Comparison of ENCODE assay signal across 8 cellular contexts in genomic region chr2:14634223-14634884, GRCh38. TPM values are rescaled to one million over a fixed set of nuclear protein-coding genes. Genes with fewer than 3 reads are reported as not detected.
DNase-seq lines count a peak whose midpoint lies in the region; ATAC-seq and TF ChIP-seq lines count a peak whose summit lies in the region.

No MANE protein-coding gene starts in this region.

- peak; percentile 69 for DNase-seq in GM13976 (ENCODE audit: low spot score)
- DNase-seq in HT-29 (ENCODE audit: low spot score): peak; percentile 66
- peak; percentile 88 for DNase-seq in RWPE2 (ENCODE audit: low spot score)
- peak; percentile 47 for DNase-seq in fibroblast of gingiva (ENCODE audit: low read depth)
- DNase-seq in upper lobe of left lung: peak; percentile 87 to 94
- DNase-seq in glomerular visceral epithelial cell (ENCODE audit: extremely low spot score): no peak

- H3K9me3 ChIP-seq in RWPE2 (ENCODE audit: severe bottlenecking): no peaks in the 10 kb centered on the region
- no peaks in the 10 kb centered on the region for H3K9me3 ChIP-seq in mucosa of rectum (ENCODE audit: control insufficient read depth in 2 of 2, low read length in 2 of 2)
- H3K9me3 ChIP-seq in upper lobe of left lung: no peaks in the 10 kb centered on the region

- no peaks in the 10 kb centered on the region for H3K36me3 ChIP-seq in RWPE2 (ENCODE audit: low read depth)
- H3K36me3 ChIP-seq in mucosa of rectum (ENCODE audit: control insufficient read depth in 2 of 2, insufficient read depth in 2 of 2, low read length in 2 of 2): no peaks in the 10 kb centered on the region
- H3K36me3 ChIP-seq in upper lobe of left lung: no peaks in the 10 kb centered on the region

- H3K4me3 ChIP-seq in RWPE2 (ENCODE audit: severe bottlenecking) (peak overlapping the region; percentile 46), mucosa of rectum (ENCODE audit: low read length in 2 of 2) (peak overlapping the region; percentile 85 to 86), upper lobe of left lung (peak overlapping the region; percentile 42 to 60 (median 52))

- H3K9ac ChIP-seq in mucosa of rectum (ENCODE audit: low read depth in 1 of 2, low read length in 2 of 2): peak overlapping the region; percentile 68 to 88

- TF ChIP-seq CTCF in GM13976 (IDR thresholded peaks at IDR 0.05; ENCODE audit: borderline replicate concordance, control extremely low read depth, extremely low read depth, insufficient read depth, missing control alignments) (peak; percentile 54), RWPE2 (IDR thresholded peaks at IDR 0.05; ENCODE audit: poor library complexity, severe bottlenecking) (peak; percentile 89), upper lobe of left lung (IDR thresholded peaks at IDR 0.05) (peak; percentile 48 to 85 (median 76))

- TF ChIP-seq EP300 in upper lobe of left lung (IDR thresholded peaks at IDR 0.05): no peak

- H3K27ac ChIP-seq in RWPE2 (ENCODE audit: poor library complexity, severe bottlenecking): peak overlapping the region; percentile 60
- H3K27ac ChIP-seq in mucosa of rectum (ENCODE audit: low read depth in 2 of 2, low read length in 2 of 2): peak overlapping the region; percentile 78 to 81
- H3K27ac ChIP-seq in upper lobe of left lung: peak overlapping the region; percentile 58 to 87 (median 80)

- TF ChIP-seq POLR2A in upper lobe of left lung (IDR thresholded peaks at IDR 0.05): peak in 1 of 4 donors; percentile 1

- WGBS in upper lobe of left lung, 2 donors: 1% methylated on average over 24 of the region's 67 CpGs; no CpG with 5 or more reads in 1 of the 2 donors

- in situ Hi-C loops in GM13976 (cut with MboI; ENCODE audit: low sequenced_read_pairs, unreplicated experiment): no loop called here

- peaks cover 11% of the 10 kb centered on the region for H3K4me1 ChIP-seq in RWPE2 (ENCODE audit: insufficient read depth, poor library complexity, severe bottlenecking)
- H3K4me1 ChIP-seq in mucosa of rectum (ENCODE audit: control insufficient read depth in 2 of 2, insufficient read depth in 2 of 2, low read length in 2 of 2): peaks cover 0 to 22% of the 10 kb centered on the region in 2 donors
- H3K4me1 ChIP-seq in upper lobe of left lung: peaks cover 11 to 43% (median 29%) of the 10 kb centered on the region in 4 donors

- ATAC-seq in RWPE2 (ENCODE audit: low read depth) (peak; percentile 54), upper lobe of left lung (ENCODE audit: low FRiP score in 2 of 2) (peak; percentile 79 to 87), HG02870 (IDR thresholded peaks at IDR 0.05; ENCODE audit: unreplicated experiment) (no peak)

- H3K27me3 ChIP-seq in RWPE2 (ENCODE audit: insufficient read depth, poor library complexity, severe bottlenecking) (no peaks in the 10 kb centered on the region), mucosa of rectum (ENCODE audit: control insufficient read depth in 2 of 2, insufficient read depth in 2 of 2, low read length in 2 of 2) (no peaks in the 10 kb centered on the region), upper lobe of left lung (peaks cover 0 to 11% (median 0%) of the 10 kb centered on the region in 4 donors)

RNA-seq across cellular contexts. Expression of gene LRATD1, which starts 1.8 kb away (rescaled TPM):
- 0.69 and 1.1 TPM in 2 replicates for total RNA-seq in HT-29 (2014; rRNA removed; shearing (Covaris generic))
- total RNA-seq in upper lobe of left lung: 10 to 100 TPM in 1 of 6 donors, 1 to 10 TPM in 5; 3.1 to 13.5 (median 7.3) TPM
